ENCODE assay signal across 1 cellular context in the genomic region with DNA sequence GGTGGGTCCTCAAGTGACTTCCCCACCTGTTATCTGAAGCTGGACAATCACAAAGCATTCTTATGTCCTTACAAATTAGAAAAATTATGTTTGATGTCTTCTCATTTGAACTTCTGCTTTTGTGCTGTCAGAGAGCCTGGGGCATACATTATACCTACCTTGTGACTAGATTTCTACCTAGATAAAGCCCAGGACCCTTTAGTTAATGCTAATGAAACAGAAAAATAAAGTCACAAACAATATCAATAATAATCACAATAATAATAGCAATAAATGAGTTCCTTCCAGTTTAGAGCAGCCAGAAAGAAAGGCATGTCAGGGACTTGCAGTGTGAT.
TF ChIP-seq lines count a peak whose summit lies in the region.

No MANE protein-coding gene starts in this region.

TF ChIP-seq in GM12878, 131 proteins besides CTCF, POLR2A, EP300 and RAD21 (continued from another document):
- TF ChIP-seq CEBPB (IDR thresholded peaks at IDR 0.05; ENCODE audit: borderline replicate concordance in 1 of 2, low read depth in 2 of 2, low read length in 2 of 2) (no peak), ZNF217 (IDR thresholded peaks at IDR 0.05) (no peak), PKNOX1 (IDR thresholded peaks at IDR 0.05) (no peak), BCL11A (IDR thresholded peaks at IDR 0.05; ENCODE audit: low read depth, low read length) (no peak), FOXM1 (IDR thresholded peaks at IDR 0.05; ENCODE audit: low read depth, low read length) (no peak), RAD51 (IDR thresholded peaks at IDR 0.05) (0 out of 2 replicates have a peak, but pooled peaks have one; percentile 4), JUND (IDR thresholded peaks at IDR 0.05; ENCODE audit: low read depth, low read length) (no peak), SREBF1 (IDR thresholded peaks at IDR 0.05; ENCODE audit: low read length) (no peak), RELB (IDR thresholded peaks at IDR 0.05; ENCODE audit: low read depth) (0 out of 2 replicates have a peak, but pooled peaks have one; percentile 16), KDM1A (IDR thresholded peaks at IDR 0.05; ENCODE audit: borderline replicate concordance) (no peak), NFYA (IDR thresholded peaks at IDR 0.05; ENCODE audit: borderline replicate concordance, low read depth, low read length) (no peak), MEF2A (IDR thresholded peaks at IDR 0.05; ENCODE audit: insufficient read depth, low read depth, low read length) (no peak), CHD1 (IDR thresholded peaks at IDR 0.05; ENCODE audit: low read depth, low read length) (no peak), IKZF2 (IDR thresholded peaks at IDR 0.05) (no peak), IKZF1 (conservative IDR thresholded peaks at IDR 0.05) (0 out of 2 replicates have a peak, but pooled peaks have one; percentile 6)
- TF ChIP-seq, protein P1, sequence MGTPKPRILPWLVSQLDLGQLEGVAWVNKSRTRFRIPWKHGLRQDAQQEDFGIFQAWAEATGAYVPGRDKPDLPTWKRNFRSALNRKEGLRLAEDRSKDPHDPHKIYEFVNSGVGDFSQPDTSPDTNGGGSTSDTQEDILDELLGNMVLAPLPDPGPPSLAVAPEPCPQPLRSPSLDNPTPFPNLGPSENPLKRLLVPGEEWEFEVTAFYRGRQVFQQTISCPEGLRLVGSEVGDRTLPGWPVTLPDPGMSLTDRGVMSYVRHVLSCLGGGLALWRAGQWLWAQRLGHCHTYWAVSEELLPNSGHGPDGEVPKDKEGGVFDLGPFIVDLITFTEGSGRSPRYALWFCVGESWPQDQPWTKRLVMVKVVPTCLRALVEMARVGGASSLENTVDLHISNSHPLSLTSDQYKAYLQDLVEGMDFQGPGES (IDR thresholded peaks at IDR 0.05), result no peak
- TF ChIP-seq, protein P2, sequence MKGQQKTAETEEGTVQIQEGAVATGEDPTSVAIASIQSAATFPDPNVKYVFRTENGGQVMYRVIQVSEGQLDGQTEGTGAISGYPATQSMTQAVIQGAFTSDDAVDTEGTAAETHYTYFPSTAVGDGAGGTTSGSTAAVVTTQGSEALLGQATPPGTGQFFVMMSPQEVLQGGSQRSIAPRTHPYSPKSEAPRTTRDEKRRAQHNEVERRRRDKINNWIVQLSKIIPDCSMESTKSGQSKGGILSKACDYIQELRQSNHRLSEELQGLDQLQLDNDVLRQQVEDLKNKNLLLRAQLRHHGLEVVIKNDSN (IDR thresholded peaks at IDR 0.05; ENCODE audit: borderline replicate concordance, extremely low read length, insufficient read depth, low read depth, low read length), result no peak
